Comparison of ENCODE assay signal across 20 cellular contexts in genomic region chr7:157587051-157587450, GRCh38.
DNase-seq lines count a peak whose midpoint lies in the region; ATAC-seq, FAIRE-seq and TF ChIP-seq lines count a peak whose summit lies in the region.
"Had no signal": no experiment of that assay in that cellular context is flagged by ENCODE, and none has a peak within 500 bp of the region (broad histone marks: within the 10 kb centered on the region; RNA-seq: fewer than 3 reads in every experiment).

No MANE protein-coding gene starts in this region.

- H3K27me3 ChIP-seq in HepG2 (ENCODE audit: control insufficient read depth in 1 of 2, insufficient read depth in 2 of 2, low read length in 2 of 2) (peaks cover 3 to 59% of the 10 kb centered on the region in 2 experiments), right lobe of liver (no peaks in the 10 kb centered on the region), neural progenitor cell (peaks cover 95% of the 10 kb centered on the region), GM23248 (replicated peaks; ENCODE audit: insufficient read depth) (no peaks in the 10 kb centered on the region)

- no peak overlapping the region for H2AFZ ChIP-seq in HepG2 (ENCODE audit: low read length)
- no peak overlapping the region for H2AFZ ChIP-seq in neural progenitor cell (replicated peaks)
- no peak overlapping the region for H2AFZ ChIP-seq in GM23248

- no peak overlapping the region for H3K4me2 ChIP-seq in HepG2 (ENCODE audit: low read depth, low read length)
- no peak overlapping the region for H3K4me2 ChIP-seq in neural progenitor cell
- no peak overlapping the region for H3K4me2 ChIP-seq in GM23248 (ENCODE audit: unreplicated experiment)

- H3K36me3 ChIP-seq in HepG2 (replicated peaks in 1 of 2; ENCODE audit: control insufficient read depth in 1 of 2, insufficient read depth in 2 of 2, low read length in 2 of 2), result no peaks in the 10 kb centered on the region
- H3K36me3 ChIP-seq in right lobe of liver, result no peaks in the 10 kb centered on the region
- no peaks in the 10 kb centered on the region for H3K36me3 ChIP-seq in neural progenitor cell
- H3K36me3 ChIP-seq in GM23248 (ENCODE audit: low read depth), result no peaks in the 10 kb centered on the region

- H3F3A ChIP-seq in neural progenitor cell (ENCODE audit: low read depth), result no peaks in the 10 kb centered on the region
- H3F3A ChIP-seq in GM23248 (ENCODE audit: insufficient read depth), result no peaks in the 10 kb centered on the region

- ATAC-seq in HepG2 (peak; percentile 27; the same call in 2 of the 3 replicates), right lobe of liver (no peak)

- H3K4me3 ChIP-seq in HepG2 (replicated peaks in 1 of 3; ENCODE audit: insufficient read depth in 1 of 3, low read depth in 2 of 3, low read length in 3 of 3) (no peak overlapping the region), right lobe of liver (no peak overlapping the region), neural progenitor cell (no peak overlapping the region), GM23248 (no peak overlapping the region)

- H3K9me3 ChIP-seq in HepG2 (ENCODE audit: low read length) (no peaks in the 10 kb centered on the region), right lobe of liver (no peaks in the 10 kb centered on the region), neural progenitor cell (ENCODE audit: low read depth) (no peaks in the 10 kb centered on the region), GM23248 (ENCODE audit: low read depth) (no peaks in the 10 kb centered on the region)

- intact Hi-C loops in HepG2 (cut with micrococcal nuclease; ENCODE audit: unreplicated experiment), result no loop called here
- intact Hi-C loops in right lobe of liver (cut with DNase I), result no loop called here

- TF ChIP-seq EP300 in HepG2 (IDR thresholded peaks at IDR 0.05; ENCODE audit: low read depth in 2 of 2, low read length in 2 of 2) (no peak), HepG2 (CRISPR knock-in tag; IDR thresholded peaks at IDR 0.05; ENCODE audit: borderline replicate concordance) (no peak)

- H3K79me2 ChIP-seq in HepG2 (ENCODE audit: insufficient read depth, low read length) (no peaks in the 10 kb centered on the region), neural progenitor cell (ENCODE audit: low read depth) (no peaks in the 10 kb centered on the region), GM23248 (ENCODE audit: insufficient read depth) (no peaks in the 10 kb centered on the region)

- CTCF ChIA-PET in HepG2 (lab: Yijun Ruan, JAX; ENCODE audit: low intra/inter-chr PET ratio, low total read pairs), result no interaction called here

- H3K9me2 ChIP-seq in GM23248 (ENCODE audit: insufficient read depth), result no peaks in the 10 kb centered on the region

- in situ Hi-C loops in HepG2 (cut with HindIII; ENCODE audit: extremely low pct_ligation_motif_present, low pct_unique_long_range_greater_than_20kb), result no loop called here
- in situ Hi-C loops in GM23248 (cut with MboI), result no loop called here

- WGBS in HepG2 (ENCODE audit: low lambda C conversion rate), result 33% methylated on average over 3 of the region's 8 CpGs
- 67% methylated on average over 3 of the region's 8 CpGs for WGBS in right lobe of liver (ENCODE audit: insufficient coverage, low coverage, low lambda C conversion rate, missing lambda C conversion rate)
- WGBS in GM23248 (ENCODE audit: low coverage in 1 of 2, low lambda C conversion rate in 2 of 2, missing lambda C conversion rate in 2 of 2), 2 experiments, result 40 to 51% methylated on average over 8 of the region's 8 CpGs

- no peak for FAIRE-seq in HepG2 (lab: Jason Lieb, UNC)
- FAIRE-seq: G401.6, GM12892, GM19239 had no signal

- H3K4me1 ChIP-seq in HepG2 (ENCODE audit: insufficient read depth, low read length), result no peaks in the 10 kb centered on the region; the same call in 1 of the 2 replicates
- H3K4me1 ChIP-seq in right lobe of liver, result no peaks in the 10 kb centered on the region
- H3K4me1 ChIP-seq in neural progenitor cell, result peaks cover 6% of the 10 kb centered on the region
- H3K4me1 ChIP-seq in GM23248 (ENCODE audit: insufficient read depth), result no peaks in the 10 kb centered on the region

- H3K9me3 Mint-ChIP-seq in neural progenitor cell, result no peaks in the 10 kb centered on the region

- TF ChIP-seq RAD21 in HepG2 (CRISPR knock-in tag; IDR thresholded peaks at IDR 0.05), result no peak

- no peak for TF ChIP-seq POLR2A in HepG2 (IDR thresholded peaks at IDR 0.05; ENCODE audit: insufficient read depth in 1 of 2, low read depth in 2 of 2, low read length in 2 of 2)
- no peak for TF ChIP-seq POLR2A in right lobe of liver (IDR thresholded peaks at IDR 0.05)

- H3K27ac ChIP-seq in HepG2 (ENCODE audit: extremely low read length, insufficient read depth, low read length) (no peak overlapping the region), right lobe of liver (no peak overlapping the region), caudate nucleus (ENCODE audit: low read depth, low read length) (peak overlapping the region; percentile 11), neural progenitor cell (no peak overlapping the region), GM23248 (no peak overlapping the region)
- H3K27ac ChIP-seq: C4-2B, HL-60 had no signal

- POLR2A ChIA-PET in HepG2 (lab: Yijun Ruan, JAX), result no interaction called here

- peaks cover 32% of the 10 kb centered on the region for H3K4me1 Mint-ChIP-seq in neural progenitor cell

- H4K20me1 ChIP-seq in HepG2 (ENCODE audit: insufficient read depth, low read length) (no peaks in the 10 kb centered on the region), neural progenitor cell (ENCODE audit: low read depth) (no peaks in the 10 kb centered on the region), GM23248 (ENCODE audit: insufficient read depth) (no peaks in the 10 kb centered on the region)

- H3K9ac ChIP-seq in HepG2 (ENCODE audit: insufficient read depth, low read depth, low read length), result no peak overlapping the region
- H3K9ac ChIP-seq in neural progenitor cell, result no peak overlapping the region
- H3K9ac ChIP-seq in GM23248, result no peak overlapping the region

- H3K4me3 Mint-ChIP-seq in neural progenitor cell, result no peak overlapping the region
- H3K4me3 Mint-ChIP-seq: HFFc6 had no signal

- H3K27me3 Mint-ChIP-seq in neural progenitor cell (ENCODE audit: insufficient read depth, low read depth), result peaks cover 9% of the 10 kb centered on the region

- peak overlapping the region; percentile 4 for H3K27ac Mint-ChIP-seq in neural progenitor cell
- H3K27ac Mint-ChIP-seq: HFFc6 had no signal

- TF ChIP-seq CTCF in HepG2 (CRISPR knock-in tag; IDR thresholded peaks at IDR 0.05), result no peak
- TF ChIP-seq CTCF in right lobe of liver (IDR thresholded peaks at IDR 0.05), result no peak
- TF ChIP-seq CTCF in neural progenitor cell (IDR thresholded peaks at IDR 0.05), result no peak

- DNase-seq in HepG2 (ENCODE audit: low spot score) (no peak), right lobe of liver (no peak), caudate nucleus (lab: John Stamatoyannopoulos, UW) (peak in 2 of 61 donors; percentile 17 to 26), neural progenitor cell (ENCODE audit: low spot score) (no peak), GM23248 (no peak), GF-D8 (lab: John Stamatoyannopoulos, UW) (no peak)
- DNase-seq in central memory CD4-positive, alpha-beta T cell, result no peak
- DNase-seq: 8988T; ACHN; CD4-positive, alpha-beta memory T cell; DMS79; EL; HCEC 1CT; HFFc6; KBM-7 had no signal

- peaks cover 46% of the 10 kb centered on the region for H3K36me3 Mint-ChIP-seq in neural progenitor cell
- H3K36me3 Mint-ChIP-seq: CD4-positive, alpha-beta memory T cell had no signal

- BruUV-seq in HepG2 (replicated peaks; lab: Mats Ljungman, UMichigan), result no TSS peak

TF ChIP-seq in HepG2, 621 proteins besides CTCF, POLR2A, EP300 and RAD21 (continues in another document):
- TF ChIP-seq CCDC6 (CRISPR knock-in tag; IDR thresholded peaks at IDR 0.05), result no peak
- TF ChIP-seq SOX5 (CRISPR knock-in tag; IDR thresholded peaks at IDR 0.05; ENCODE audit: borderline replicate concordance), result no peak
- TF ChIP-seq TCF12 (IDR thresholded peaks at IDR 0.05), result no peak
- TF ChIP-seq TCF12 (CRISPR knock-in tag; IDR thresholded peaks at IDR 0.05), result no peak
- TF ChIP-seq ZIK1 (CRISPR knock-in tag; IDR thresholded peaks at IDR 0.05; ENCODE audit: borderline replicate concordance, low read depth), result no peak
- no peak for TF ChIP-seq ATF6 (CRISPR knock-in tag; conservative IDR thresholded peaks at IDR 0.05)
- TF ChIP-seq MTF2 (CRISPR knock-in tag; IDR thresholded peaks at IDR 0.05; ENCODE audit: borderline replicate concordance), result no peak
- TF ChIP-seq NBN (conservative IDR thresholded peaks at IDR 0.05), result no peak
- no peak for TF ChIP-seq LRRFIP1 (CRISPR knock-in tag; conservative IDR thresholded peaks at IDR 0.05)
